13 cellular contexts compared by ENCODE assay signal in the genomic region with DNA sequence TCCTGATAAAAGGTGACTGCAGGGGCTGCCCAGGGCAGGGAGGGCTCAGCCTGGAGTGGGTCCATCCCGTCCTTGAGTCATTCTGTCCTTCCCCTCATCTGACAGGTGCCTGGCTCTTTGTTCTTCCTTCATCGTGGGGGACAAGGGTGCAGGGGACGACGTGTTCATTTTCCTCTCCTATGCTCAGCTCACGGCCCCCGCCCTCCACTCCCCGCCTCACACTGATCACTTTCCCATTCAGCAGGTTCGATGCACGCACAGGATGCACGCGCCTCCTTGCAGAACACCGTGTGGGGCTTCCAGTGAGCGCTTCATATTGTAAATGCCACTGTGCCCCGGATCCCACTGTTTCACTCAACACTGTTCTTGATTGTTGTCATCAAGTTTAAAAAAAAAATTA. TPM values are rescaled to one million over a fixed set of nuclear protein-coding genes. Genes with fewer than 3 reads are reported as not detected.
DNase-seq lines count a peak whose midpoint lies in the region; ATAC-seq and TF ChIP-seq lines count a peak whose summit lies in the region.
"Had no signal": no experiment of that assay in that cellular context is flagged by ENCODE, and none has a peak within 500 bp of the region (broad histone marks: within the 10 kb centered on the region; RNA-seq: fewer than 3 reads in every experiment).

No MANE protein-coding gene starts in this region.

- no peak for TF ChIP-seq EP300 in gastroesophageal sphincter (IDR thresholded peaks at IDR 0.05)

- intact Hi-C loops in Caco-2 (cut with micrococcal nuclease; ENCODE audit: unreplicated experiment) (no loop called here), PC-9 (cut with micrococcal nuclease; ENCODE audit: unreplicated experiment) (loop anchor here (2.0 kb wide), 1 partner anchor 32 kb away; the partner anchor contains the start of gene SHANK2), spleen (cut with DNase I; ENCODE audit: low total_unique reads) (no loop called here)

- H3K9me2 ChIP-seq in PC-9 (ENCODE audit: insufficient read depth): no peaks in the 10 kb centered on the region

- H3K9me3 ChIP-seq in Caco-2 (peaks cover 9% of the 10 kb centered on the region), PC-9 (ENCODE audit: insufficient read depth, low read depth) (0 out of 2 replicates have a peak, but pooled peaks cover 8% of the 10 kb centered on the region), spleen (peaks cover 0 to 17% (median 14%) of the 10 kb centered on the region in 8 donors), gastroesophageal sphincter (peaks cover 0 to 16% (median 4%) of the 10 kb centered on the region in 3 donors)
- H3K9me3 ChIP-seq: HAP-1, Peyer's patch had no signal

- TF ChIP-seq POLR2A in spleen (IDR thresholded peaks at IDR 0.05): no peak
- no peak for TF ChIP-seq POLR2A in gastroesophageal sphincter (IDR thresholded peaks at IDR 0.05)

- H3K27me3 ChIP-seq in Caco-2 (replicated peaks; ENCODE audit: control insufficient read depth, insufficient read depth, low read length) (no peaks in the 10 kb centered on the region), PC-9 (ENCODE audit: insufficient read depth, low read depth) (no peaks in the 10 kb centered on the region), spleen (replicated peaks in 1 of 7) (no peaks in the 10 kb centered on the region), gastroesophageal sphincter (peaks cover 60% of the 10 kb centered on the region)
- H3K27me3 ChIP-seq: Peyer's patch had no signal

- H3K4me1 ChIP-seq in Caco-2 (peaks cover 42% of the 10 kb centered on the region), PC-9 (replicated peaks; ENCODE audit: insufficient read depth) (peaks cover 32% of the 10 kb centered on the region), spleen (peaks cover 0 to 10% (median 0%) of the 10 kb centered on the region in 6 donors), gastroesophageal sphincter (no peaks in the 10 kb centered on the region)
- H3K4me1 ChIP-seq: HAP-1 had no signal

- 72 to 92% (median 88%) methylated on average over 14 of the region's 14 CpGs for WGBS in spleen, 5 donors
- 76 to 87% methylated on average over 13 to 14 of the region's 14 CpGs for WGBS in gastroesophageal sphincter (ENCODE audit: low coverage in 1 of 2), 2 donors

- peak overlapping the region; percentile 90; the same call in 1 of the 2 replicates for H3K27ac ChIP-seq in PC-9
- no peak overlapping the region for H3K27ac ChIP-seq in spleen
- no peak overlapping the region for H3K27ac ChIP-seq in gastroesophageal sphincter

- no peaks in the 10 kb centered on the region for H3K79me2 ChIP-seq in PC-9 (ENCODE audit: low read depth)

- peak overlapping the region; percentile 87 for H3K27ac Mint-ChIP-seq in Caco-2 (ENCODE audit: unreplicated experiment)
- H3K27ac Mint-ChIP-seq: CD4-positive, alpha-beta T cell had no signal

- peaks cover 44% of the 10 kb centered on the region for H3K4me1 Mint-ChIP-seq in Caco-2 (ENCODE audit: low read depth, unreplicated experiment)

- CTCF ChIA-PET in Caco-2 (lab: Charles Lee) (interaction anchor here (1.8 kb wide), 1 partner anchor 32 kb away, joined by 25 read pairs; the partner anchor contains the start of gene SHANK2), PC-9 (lab: Charles Lee) (no interaction called here)

- peaks cover 16% of the 10 kb centered on the region for H3K9me3 Mint-ChIP-seq in Caco-2 (ENCODE audit: unreplicated experiment)

- no peak overlapping the region for H3K4me3 ChIP-seq in Caco-2 (ENCODE audit: low read depth, low read length)
- peak overlapping the region; percentile 55; the same call in 1 of the 2 replicates for H3K4me3 ChIP-seq in PC-9
- H3K4me3 ChIP-seq in spleen: no peak overlapping the region
- H3K4me3 ChIP-seq in gastroesophageal sphincter: no peak overlapping the region
- H3K4me3 ChIP-seq: HAP-1 had no signal

- peak overlapping the region; percentile 83 for H3K4me2 ChIP-seq in PC-9

- no peaks in the 10 kb centered on the region for H4K20me1 ChIP-seq in PC-9 (ENCODE audit: insufficient read depth)

- ATAC-seq in left lobe of liver: no peak
- ATAC-seq in gastroesophageal sphincter: no peak

- POLR2A ChIA-PET in Caco-2 (lab: Charles Lee) (interaction anchor here (1.0 kb wide), 2 partner anchors 31 to 32 kb away, joined by 3 to 7 read pairs; no protein-coding TSS in a partner anchor), PC-9 (lab: Charles Lee; ENCODE audit: unreplicated experiment) (interaction anchor here (0.6 kb wide), 1 partner anchor 1057 kb away, joined by 4 read pairs; no protein-coding TSS in a partner anchor)

- peak in 1 of 2 experiments; percentile 26 for DNase-seq in Caco-2
- DNase-seq in PC-9: no peak
- DNase-seq in left lobe of liver (ENCODE audit: low spot score): peak; percentile 23
- DNase-seq in spleen: peak; percentile 47
- no peak for DNase-seq in COLO829 (ENCODE audit: low spot score)
- DNase-seq in retina: no peak
- DNase-seq: AML-193; CD4-positive, alpha-beta T cell; NCI-H2227 treated with DMSO at 0.1 percent for 48 hours; Right ventricle myocardium superior had no signal

- H3K36me3 ChIP-seq in Caco-2 (ENCODE audit: control insufficient read depth, insufficient read depth, low read length): no peaks in the 10 kb centered on the region
- H3K36me3 ChIP-seq in PC-9 (ENCODE audit: low read depth): no peaks in the 10 kb centered on the region
- H3K36me3 ChIP-seq in spleen: no peaks in the 10 kb centered on the region
- H3K36me3 ChIP-seq in gastroesophageal sphincter: no peaks in the 10 kb centered on the region
- H3K36me3 ChIP-seq: HAP-1, Peyer's patch had no signal

- H3F3A ChIP-seq in PC-9 (ENCODE audit: insufficient read depth, low read depth): peaks cover 18% of the 10 kb centered on the region

- TF ChIP-seq CTCF in Caco-2 (IDR thresholded peaks at IDR 0.05; ENCODE audit: insufficient read depth in 1 of 2, low read depth in 1 of 2, low read length in 1 of 2, severe bottlenecking in 1 of 2, unreplicated experiment in 1 of 2): no peak
- TF ChIP-seq CTCF in PC-9 (conservative IDR thresholded peaks at IDR 0.05): no peak
- TF ChIP-seq CTCF in spleen (IDR thresholded peaks at IDR 0.05 in 8 of 11, conservative IDR thresholded peaks at IDR 0.05 in 3 of 11): no peak
- no peak for TF ChIP-seq CTCF in gastroesophageal sphincter (IDR thresholded peaks at IDR 0.05)

- H3K4me3 Mint-ChIP-seq in Caco-2 (ENCODE audit: unreplicated experiment): peak overlapping the region; percentile 72
- H3K4me3 Mint-ChIP-seq: CD4-positive, alpha-beta T cell had no signal

- H2AFZ ChIP-seq in PC-9: no peak overlapping the region

- no peaks in the 10 kb centered on the region for H3K27me3 Mint-ChIP-seq in Caco-2 (ENCODE audit: insufficient read depth, unreplicated experiment)

- peaks cover 15% of the 10 kb centered on the region for H3K36me3 Mint-ChIP-seq in Caco-2 (ENCODE audit: insufficient read depth, unreplicated experiment)

- no TSS peak for BruUV-seq in Caco-2 (replicated peaks; lab: Mats Ljungman, UMichigan)
- BruUV-seq in PC-9 (replicated peaks; lab: Mats Ljungman, UMichigan): no TSS peak

RNA-seq across cellular contexts. Expression of gene SHANK2, which starts 32.7 kb away (rescaled TPM):
- total RNA-seq in Caco-2 (2022): 175 and 177 TPM in 2 replicates
- 49.2 and 50.5 TPM in 2 replicates for total RNA-seq in PC-9 (2021)
- 33.8 TPM for total RNA-seq in left lobe of liver
- total RNA-seq in spleen: 10 to 100 TPM in 5 of 7 donors, 1 to 10 TPM in 2; 5.7 to 23.8 (median 12.1) TPM
- 1 to 10 TPM in 1 of 3 donors, under 1 TPM in 2; 0.30 to 1.4 (median 0.61) TPM for polyA plus RNA-seq in spleen
- total RNA-seq in gastroesophageal sphincter: 10 to 100 TPM in 3 of 4 donors, 1 to 10 TPM in 1; 1.6 to 14.5 (median 13.8) TPM
- total RNA-seq: CD4-positive, alpha-beta T cell had no signal

Comparison
In these comparisons a context has a peak if more than half of its experiments do, and no peak if none do; other contexts are left out.
1. DNase-seq: peak in left lobe of liver (single experiment) and spleen (single experiment); none in PC-9 (0 of 2), COLO829 (single experiment) and retina (single experiment).